Comparison of ENCODE assay signal across 8 cellular contexts in the genomic region with DNA sequence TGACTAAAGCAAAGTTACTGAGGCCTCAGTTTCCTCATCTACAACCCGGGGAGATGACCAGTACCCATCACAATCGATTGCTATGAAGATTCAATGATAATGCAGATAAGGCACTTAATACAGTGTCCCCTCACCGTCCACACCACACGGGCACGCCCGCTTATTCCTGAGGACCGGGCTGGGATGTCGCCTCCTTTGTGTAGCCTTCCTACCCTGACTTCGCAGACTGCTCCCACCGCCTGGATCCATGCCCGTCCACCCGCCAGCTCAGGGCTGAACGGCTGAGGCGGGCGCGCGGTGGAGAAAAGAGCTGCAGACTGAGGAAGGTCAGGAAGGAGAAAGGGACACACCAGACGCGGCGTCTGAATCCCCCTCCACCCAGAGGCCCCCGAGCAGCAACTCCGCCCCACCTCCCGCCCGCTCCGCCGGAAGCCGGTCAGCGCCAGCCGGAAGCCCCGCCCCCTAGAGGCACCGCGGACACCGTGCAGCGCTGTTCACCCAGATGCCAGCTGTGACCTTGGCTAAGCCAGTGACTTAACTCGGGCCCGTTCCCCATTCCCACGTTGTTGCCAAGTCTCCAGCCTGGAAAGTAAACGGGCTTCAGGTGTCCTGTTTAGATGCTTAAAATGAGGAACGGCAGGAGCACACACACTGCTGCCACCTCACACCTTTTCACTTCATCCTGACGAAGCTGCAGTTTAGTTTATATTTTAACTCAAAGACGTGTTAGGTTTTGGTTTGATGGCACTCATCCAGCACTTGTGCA.
DNase-seq lines count a peak whose midpoint lies in the region; ATAC-seq and TF ChIP-seq lines count a peak whose summit lies in the region.

A gene (minus strand): TSS at position 403 of the 766 bp plus-strand sequence.

- peak; percentile 82 to 90 (median 86) for DNase-seq in CD4-positive, alpha-beta T cell
- DNase-seq in activated T-cell treated with anti-CD3 and anti-CD28 coated beads for 48 hours (ENCODE audit: low read depth) = peak; percentile 90
- DNase-seq in epithelial cell of proximal tubule (ENCODE audit: low read depth) = no peak
- DNase-seq in mucosa of gallbladder (ENCODE audit: low spot score) = peak; percentile 88
- peak; percentile 75 to 80 for DNase-seq in stimulated activated CD8-positive, alpha-beta memory T cell treated with anti-CD3 and anti-CD28 coated beads, Interleukin-4, amount 100 ng/mL, for 1 hour (ENCODE audit: low read depth in 2 of 2, low spot score in 1 of 2)

- H4K20me1 ChIP-seq in OCI-LY1 (ENCODE audit: insufficient read depth, low read length) = no peaks in the 10 kb centered on the region

- no peaks in the 10 kb centered on the region for H3K27me3 ChIP-seq in CD4-positive, alpha-beta T cell (ENCODE audit: control insufficient read depth, insufficient read depth, low read length)
- H3K27me3 ChIP-seq in HUES6 (ENCODE audit: control insufficient read depth, insufficient read depth, low read length) (no peaks in the 10 kb centered on the region), OCI-LY1 (ENCODE audit: insufficient read depth, low read length) (no peaks in the 10 kb centered on the region)

- peak within 1 kb of the TSS; percentile 96 for H3K4me2 ChIP-seq in OCI-LY1 (ENCODE audit: low read length)

- no peak within 1 kb of the TSS for H2AFZ ChIP-seq in OCI-LY1 (ENCODE audit: low read length)

- H3K27me3 Mint-ChIP-seq in CD4-positive, alpha-beta T cell = no peaks in the 10 kb centered on the region

- H3K79me2 ChIP-seq in OCI-LY1 (ENCODE audit: insufficient read depth, low read length) = peaks cover 7% of the 10 kb centered on the region

- TF ChIP-seq CTCF in CD4-positive, alpha-beta T cell (IDR thresholded peaks at IDR 0.05) = peak; percentile 65
- peak; percentile 54 for TF ChIP-seq CTCF in OCI-LY1 (IDR thresholded peaks at IDR 0.05; ENCODE audit: low read length)
- peak; percentile 57 for TF ChIP-seq CTCF in epithelial cell of proximal tubule (conservative IDR thresholded peaks at IDR 0.05; ENCODE audit: low read depth, low read length)

- intact Hi-C loops in CD4-positive, alpha-beta T cell (cut with DNase I, micrococcal nuclease) = loop anchor here in 1 of 2 experiments (5.0 to 10.0 kb wide), 2 partner anchors 84 to 262 kb away; a partner anchor contains a TSS

- H3K9me3 Mint-ChIP-seq in CD4-positive, alpha-beta T cell = no peaks in the 10 kb centered on the region

- H3K9me3 ChIP-seq in CD4-positive, alpha-beta T cell (ENCODE audit: control insufficient read depth, low read length) = no peaks in the 10 kb centered on the region
- H3K9me3 ChIP-seq in HUES6 (ENCODE audit: control insufficient read depth, insufficient read depth, low read depth, low read length) = no peaks in the 10 kb centered on the region
- no peaks in the 10 kb centered on the region for H3K9me3 ChIP-seq in OCI-LY1 (ENCODE audit: low read length)

- H3K4me1 ChIP-seq in HUES6 (ENCODE audit: control insufficient read depth, insufficient read depth, low read length) (peaks cover 23% of the 10 kb centered on the region; the same call in 1 of the 2 replicates), OCI-LY1 (ENCODE audit: insufficient read depth, low read length, severe bottlenecking) (peaks cover 47% of the 10 kb centered on the region)

- no peaks in the 10 kb centered on the region for H3K9me2 ChIP-seq in OCI-LY1 (ENCODE audit: low read depth, low read length)

- peaks cover 51% of the 10 kb centered on the region for H3K36me3 ChIP-seq in HUES6 (ENCODE audit: control insufficient read depth, insufficient read depth, low read length)
- peaks cover 53% of the 10 kb centered on the region for H3K36me3 ChIP-seq in OCI-LY1 (ENCODE audit: insufficient read depth, low read length)

- CTCF ChIA-PET in CD4-positive, alpha-beta T cell (lab: Charles Lee) = interaction anchor here (0.7 to 2.3 kb wide), 12 partner anchors 8 to 370 kb away, joined by 3 to 6 read pairs (median 3); no protein-coding TSS in a partner anchor

- H3K4me3 ChIP-seq in HUES6 (ENCODE audit: low read depth, low read length) (peak within 1 kb of the TSS; percentile 72), OCI-LY1 (ENCODE audit: low read depth, low read length, poor library complexity, severe bottlenecking) (peak within 1 kb of the TSS; percentile 84), epithelial cell of proximal tubule (ENCODE audit: low read depth, low read length) (peak within 1 kb of the TSS; percentile 73)

- peaks cover 18% of the 10 kb centered on the region for H3F3A ChIP-seq in OCI-LY1 (ENCODE audit: insufficient read depth, low read length)

- H3K9ac ChIP-seq in HUES6 (ENCODE audit: low read length) (peak within 1 kb of the TSS; percentile 91), OCI-LY1 (ENCODE audit: low read length) (peak within 1 kb of the TSS; percentile 96)

- H3K4me1 Mint-ChIP-seq in CD4-positive, alpha-beta T cell (ENCODE audit: low read depth) = peaks cover 53% of the 10 kb centered on the region

- peak within 1 kb of the TSS; percentile 86 for H3K4me3 Mint-ChIP-seq in CD4-positive, alpha-beta T cell

- peak within 1 kb of the TSS; percentile 55 for H3K27ac ChIP-seq in CD4-positive, alpha-beta T cell (ENCODE audit: low read depth, low read length)
- H3K27ac ChIP-seq in HUES6 (ENCODE audit: low read depth, low read length) (peak within 1 kb of the TSS; percentile 70; the same call in 1 of the 2 replicates), OCI-LY1 (ENCODE audit: low read depth, low read length, poor library complexity, severe bottlenecking) (peak within 1 kb of the TSS; percentile 69)

- peak within 1 kb of the TSS; percentile 86 for H3K27ac Mint-ChIP-seq in CD4-positive, alpha-beta T cell

- H3K36me3 Mint-ChIP-seq in CD4-positive, alpha-beta T cell (ENCODE audit: low read depth) = peaks cover 63% of the 10 kb centered on the region

- POLR2A ChIA-PET in CD4-positive, alpha-beta T cell (lab: Charles Lee) = interaction anchor here (0.8 to 2.0 kb wide), 10 partner anchors 16 to 689 kb away, joined by 3 to 6 read pairs (median 3); a partner anchor contains a TSS

- peak; percentile 99 for ATAC-seq in CD4-positive, alpha-beta T cell (ENCODE audit: poor library complexity)
- ATAC-seq in GM19455 (IDR thresholded peaks at IDR 0.05; ENCODE audit: unreplicated experiment) = peak; percentile 83
